ENCODE assay signal across 8 cellular contexts in the genomic region with DNA sequence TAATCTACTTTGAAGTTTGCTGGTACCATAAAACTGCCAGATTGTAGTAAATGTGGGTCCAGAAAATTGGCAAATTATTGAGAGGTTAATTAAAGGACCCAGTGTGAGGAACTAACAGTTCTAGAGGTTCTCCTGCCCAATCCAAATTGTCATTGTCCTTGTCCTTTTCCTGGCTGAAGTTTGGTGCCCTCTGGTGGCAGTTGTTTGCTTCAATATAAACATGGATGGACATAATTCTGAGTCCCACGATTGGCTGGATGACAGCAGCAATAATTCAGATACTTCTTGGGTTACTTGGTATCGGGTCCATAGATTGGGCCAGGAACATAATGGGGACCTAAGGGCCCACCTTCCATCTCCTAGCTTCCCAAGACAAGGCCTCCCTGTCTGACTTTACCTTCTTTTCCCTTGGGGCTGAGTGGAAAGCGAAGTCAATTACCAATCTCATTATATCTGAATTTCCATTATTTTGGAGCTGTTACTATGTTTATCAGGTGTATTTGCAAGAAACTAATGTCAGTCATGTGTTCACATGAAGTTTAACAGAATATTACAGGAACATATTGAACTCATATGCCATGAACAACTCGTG. TPM values are rescaled to one million over a fixed set of nuclear protein-coding genes. Genes with fewer than 3 reads are reported as not detected.
DNase-seq lines count a peak whose midpoint lies in the region; ATAC-seq and TF ChIP-seq lines count a peak whose summit lies in the region.

No MANE protein-coding gene starts in this region.

- intact Hi-C loops in activated naive CD4-positive, alpha-beta T cell treated with anti-CD3 and anti-CD28 coated beads for 36 hours (cut with micrococcal nuclease): loop anchor here (1.0 to 5.0 kb wide), 2 partner anchors 97 to 99 kb away; no protein-coding TSS in a partner anchor
- intact Hi-C loops in heart left ventricle (cut with DNase I): loop anchor here in 1 of 10 donors (10.0 kb wide), 1 partner anchor 124 kb away; no protein-coding TSS in a partner anchor

- H3K9me3 Mint-ChIP-seq in activated naive CD4-positive, alpha-beta T cell treated with anti-CD3 and anti-CD28 coated beads for 36 hours: no peaks in the 10 kb centered on the region

- H3K27ac ChIP-seq in SJCRH30 (no peak overlapping the region), heart left ventricle (no peak overlapping the region)

- TF ChIP-seq CTCF in heart left ventricle (IDR thresholded peaks at IDR 0.05): peak; percentile 59 to 81 (median 70)
- TF ChIP-seq CTCF in retinal pigment epithelial cell (conservative IDR thresholded peaks at IDR 0.05; ENCODE audit: low read depth, low read length): peak; percentile 84

- H3K4me1 ChIP-seq in SJCRH30 (peaks cover 12% of the 10 kb centered on the region), heart left ventricle (peaks cover 0 to 32% (median 0%) of the 10 kb centered on the region in 12 donors)

- TF ChIP-seq POLR2A in heart left ventricle (IDR thresholded peaks at IDR 0.05): no peak

- no peaks in the 10 kb centered on the region for H3K27me3 Mint-ChIP-seq in activated naive CD4-positive, alpha-beta T cell treated with anti-CD3 and anti-CD28 coated beads for 36 hours (ENCODE audit: low read depth)

- H3K27me3 ChIP-seq in SJCRH30 (no peaks in the 10 kb centered on the region), heart left ventricle (no peaks in the 10 kb centered on the region)

- no peak overlapping the region for H3K4me3 ChIP-seq in SJCRH30
- H3K4me3 ChIP-seq in heart left ventricle: no peak overlapping the region
- no peak overlapping the region for H3K4me3 ChIP-seq in retinal pigment epithelial cell (ENCODE audit: low read length)

- WGBS in heart left ventricle, 4 donors: 64 to 74% (median 68%) methylated on average over 4 of the region's 4 CpGs

- ATAC-seq in heart left ventricle (peak in 3 of 4 donors; percentile 53 to 65 (median 54)), GM21723 (IDR thresholded peaks at IDR 0.05; ENCODE audit: unreplicated experiment) (no peak)

- CTCF ChIA-PET in activated naive CD4-positive, alpha-beta T cell treated with anti-CD3 and anti-CD28 coated beads for 36 hours (lab: Charles Lee): interaction anchor here (0.7 to 3.0 kb wide), 10 partner anchors 11 to 126 kb away, joined by 3 to 14 read pairs (median 4); no protein-coding TSS in a partner anchor

- peak; percentile 11 for DNase-seq in DMS79 (lab: John Stamatoyannopoulos, UW)
- DNase-seq in M059J (ENCODE audit: low read depth): peak; percentile 65
- DNase-seq in SJCRH30: peak; percentile 70 to 82
- peak; percentile 83 for DNase-seq in activated naive CD4-positive, alpha-beta T cell treated with anti-CD3 and anti-CD28 coated beads for 36 hours
- peak in 4 of 5 donors; percentile 40 to 66 (median 59) for DNase-seq in heart left ventricle
- no peak for DNase-seq in retinal pigment epithelial cell (ENCODE audit: low read depth)
- no peak for DNase-seq in NCI-H1048 (lab: John Stamatoyannopoulos, UW)

- H3K36me3 ChIP-seq in SJCRH30 (peaks cover 70% of the 10 kb centered on the region), heart left ventricle (peaks cover 0 to 97% (median 87%) of the 10 kb centered on the region in 9 donors)

- H3K27ac Mint-ChIP-seq in activated naive CD4-positive, alpha-beta T cell treated with anti-CD3 and anti-CD28 coated beads for 36 hours: peak overlapping the region; percentile 59

- peaks cover 54% of the 10 kb centered on the region for H3K4me1 Mint-ChIP-seq in activated naive CD4-positive, alpha-beta T cell treated with anti-CD3 and anti-CD28 coated beads for 36 hours (ENCODE audit: low read depth)

- H3K9me3 ChIP-seq in SJCRH30 (replicated peaks): no peaks in the 10 kb centered on the region
- H3K9me3 ChIP-seq in heart left ventricle: no peaks in the 10 kb centered on the region

- H3K4me3 Mint-ChIP-seq in activated naive CD4-positive, alpha-beta T cell treated with anti-CD3 and anti-CD28 coated beads for 36 hours: no peak overlapping the region

- peaks cover 58% of the 10 kb centered on the region for H3K36me3 Mint-ChIP-seq in activated naive CD4-positive, alpha-beta T cell treated with anti-CD3 and anti-CD28 coated beads for 36 hours (ENCODE audit: low read depth)

RNA-seq across cellular contexts. Expression of gene GARRE1, which starts 33.8 kb away (rescaled TPM):
- total RNA-seq in M059J (2014; rRNA removed; shearing (Covaris generic)): 8.4 and 12.4 TPM in 2 replicates
- total RNA-seq in SJCRH30 (2014; rRNA removed; shearing (Covaris generic)): 15.8 and 17.5 TPM in 2 replicates
- total RNA-seq in activated naive CD4-positive, alpha-beta T cell treated with anti-CD3 and anti-CD28 coated beads for 36 hours: 10 to 100 TPM; 13.2 to 16.2 TPM
- 10 to 100 TPM; 16.3 to 34.7 (median 22.3) TPM for total RNA-seq in heart left ventricle
- polyA plus RNA-seq in heart left ventricle: 10 to 100 TPM in 1 of 2 donors, 1 to 10 TPM in 1; 7.8 to 12.9 TPM

RNA-seq across cellular contexts. Expression of gene LSM14A, which starts 48.3 kb away (rescaled TPM):
- total RNA-seq in M059J (2014; rRNA removed; shearing (Covaris generic)): 40.4 and 51.8 TPM in 2 replicates
- 87.4 and 101 TPM in 2 replicates for total RNA-seq in SJCRH30 (2014; rRNA removed; shearing (Covaris generic))
- 100 to 1,000 TPM in 1 of 2 experiments, 10 to 100 TPM in 1; 87.9 to 102 TPM for total RNA-seq in activated naive CD4-positive, alpha-beta T cell treated with anti-CD3 and anti-CD28 coated beads for 36 hours
- total RNA-seq in heart left ventricle: 10 to 100 TPM; 39.8 to 86.8 (median 70.5) TPM
- 100 to 1,000 TPM in 1 of 2 donors, 10 to 100 TPM in 1; 34.6 to 109 TPM for polyA plus RNA-seq in heart left ventricle

Comparison
In these comparisons a context has a peak if more than half of its experiments do, and no peak if none do; other contexts are left out.
1. DNase-seq: peak in DMS79 (single experiment), M059J (single experiment), SJCRH30 (2 of 2), activated naive CD4-positive, alpha-beta T cell treated with anti-CD3 and anti-CD28 coated beads for 36 hours (single experiment) and heart left ventricle (4 of 5); none in retinal pigment epithelial cell (single experiment) and NCI-H1048 (single experiment).